In the genomic region with DNA sequence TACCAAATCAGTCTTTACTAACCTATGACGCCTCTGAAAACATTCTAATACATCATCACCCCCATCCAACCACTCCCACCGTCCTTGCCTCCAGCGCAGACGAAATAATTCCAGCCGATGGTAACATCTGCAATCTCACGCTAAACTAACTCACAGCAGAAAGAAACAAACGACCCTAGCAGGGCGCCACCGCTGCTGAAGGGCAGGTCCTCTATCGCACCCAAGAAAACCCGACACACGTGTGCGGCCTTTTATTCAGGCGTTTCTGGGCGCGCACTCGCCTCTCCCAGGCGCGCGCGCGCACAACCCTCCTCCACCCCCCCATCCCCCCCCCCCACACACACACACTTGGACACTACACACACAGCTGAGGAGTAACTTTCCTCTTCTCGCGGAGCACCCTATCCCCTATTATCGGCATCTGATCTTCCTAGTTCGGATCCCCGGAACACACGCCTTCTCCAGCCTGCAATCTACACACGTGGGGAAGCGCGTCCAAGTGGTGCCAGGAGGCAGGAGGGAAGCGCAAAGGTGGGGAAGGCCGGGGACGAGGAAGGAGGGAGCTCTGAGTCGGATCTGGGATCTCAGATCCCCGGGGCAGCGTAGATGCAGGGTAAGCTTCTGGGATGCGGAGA, we compare ENCODE assay signal across 8 cellular contexts. TPM values are rescaled to one million over a fixed set of nuclear protein-coding genes. Genes with fewer than 3 reads are reported as not detected.
DNase-seq lines count a peak whose midpoint lies in the region; ATAC-seq, FAIRE-seq and TF ChIP-seq lines count a peak whose summit lies in the region.

No MANE protein-coding gene starts in this region.

- H3K4me3 Mint-ChIP-seq in IgD-negative memory B cell: peak overlapping the region; percentile 91 to 99 (median 93)

- H2AFZ ChIP-seq in DND-41 (ENCODE audit: low read depth, low read length): peak overlapping the region; percentile 94

- H3K9me3 ChIP-seq in DND-41 (ENCODE audit: insufficient read depth, low read length, severe bottlenecking) (no peaks in the 10 kb centered on the region), small intestine (ENCODE audit: control insufficient read depth, low read depth) (no peaks in the 10 kb centered on the region)

- H3K4me1 Mint-ChIP-seq in IgD-negative memory B cell: peaks cover 25 to 39% (median 27%) of the 10 kb centered on the region in 3 donors

- H3K4me2 ChIP-seq in DND-41 (ENCODE audit: insufficient read depth, low read length): peak overlapping the region; percentile 99

- H3K27me3 Mint-ChIP-seq in IgD-negative memory B cell: peaks cover 1% of the 10 kb centered on the region

- WGBS in small intestine, 3 donors: 1% methylated on average over 38 of the region's 38 CpGs

- ATAC-seq in DND-41 (ENCODE audit: insufficient read depth, low read depth) (peak; percentile 16; the same call in 2 of the 3 replicates), GM18868 (IDR thresholded peaks at IDR 0.05; ENCODE audit: unreplicated experiment) (no peak)

- peaks cover 12% of the 10 kb centered on the region; the same call in 1 of the 2 replicates for H4K20me1 ChIP-seq in DND-41 (ENCODE audit: insufficient read depth, low read length)

- H3K4me1 ChIP-seq in DND-41 (ENCODE audit: insufficient read depth, low read length) (peaks cover 38% of the 10 kb centered on the region), small intestine (ENCODE audit: control insufficient read depth in 2 of 2, insufficient read depth in 1 of 2, low read depth in 1 of 2, low read length in 1 of 2) (no peaks in the 10 kb centered on the region)

- TF ChIP-seq CTCF in DND-41 (IDR thresholded peaks at IDR 0.05; ENCODE audit: borderline replicate concordance, extremely low read depth, low read length, poor library complexity, severe bottlenecking): peak; percentile 29
- no peak for TF ChIP-seq CTCF in brain microvascular endothelial cell (IDR thresholded peaks at IDR 0.05; ENCODE audit: low read depth, low read length, missing control alignments)

- H3K36me3 Mint-ChIP-seq in IgD-negative memory B cell: no peaks in the 10 kb centered on the region

- H3K27ac ChIP-seq in DND-41 (ENCODE audit: low read length) (peak overlapping the region; percentile 28; the same call in 1 of the 2 replicates), brain microvascular endothelial cell (no peak overlapping the region), small intestine (ENCODE audit: low read depth in 1 of 2, low read length in 1 of 2) (no peak overlapping the region)

- no peak for FAIRE-seq in small intestine (lab: Jason Lieb, UNC)

- peaks cover 8% of the 10 kb centered on the region for H3K27me3 ChIP-seq in DND-41 (ENCODE audit: insufficient read depth, low read length, poor library complexity)
- H3K27me3 ChIP-seq in brain microvascular endothelial cell (replicated peaks): no peaks in the 10 kb centered on the region
- H3K27me3 ChIP-seq in small intestine (ENCODE audit: control insufficient read depth in 2 of 2, insufficient read depth in 2 of 2, low read length in 2 of 2): no peaks in the 10 kb centered on the region

- H3K9ac ChIP-seq in DND-41 (ENCODE audit: low read depth, low read length): peak overlapping the region; percentile 70

- H3K27ac Mint-ChIP-seq in IgD-negative memory B cell: peak overlapping the region; percentile 61 to 97 (median 92)

- peaks cover 4% of the 10 kb centered on the region; the same call in 1 of the 2 replicates for H3K79me2 ChIP-seq in DND-41 (ENCODE audit: insufficient read depth, low read length)

- H3K36me3 ChIP-seq in DND-41 (ENCODE audit: insufficient read depth, low read length): no peaks in the 10 kb centered on the region
- no peaks in the 10 kb centered on the region for H3K36me3 ChIP-seq in brain microvascular endothelial cell (replicated peaks)
- H3K36me3 ChIP-seq in small intestine (ENCODE audit: control insufficient read depth in 2 of 2, insufficient read depth in 2 of 2, low read length in 2 of 2): no peaks in the 10 kb centered on the region

- DNase-seq in DND-41 (peak; percentile 55), SK-N-DZ (ENCODE audit: low spot score) (peak; percentile 67), brain microvascular endothelial cell (no peak), iPS-NIHi11 (ENCODE audit: low spot score) (peak; percentile 50), small intestine (peak; percentile 32), DMS153 treated with DMSO at 0.1 percent for 48 hours (lab: John Stamatoyannopoulos, UW; ENCODE audit: unreplicated experiment) (no peak)

- no peaks in the 10 kb centered on the region for H3K9me3 Mint-ChIP-seq in IgD-negative memory B cell

- in situ Hi-C loops in brain microvascular endothelial cell (cut with HindIII; ENCODE audit: low pct_ligation_motif_present, low sequenced_read_pairs): no loop called here

- H3K4me3 ChIP-seq in DND-41 (ENCODE audit: low read depth in 1 of 2, low read length in 2 of 2): peak overlapping the region; percentile 61 to 92; a peak in 3 of 4 replicates
- H3K4me3 ChIP-seq in brain microvascular endothelial cell (ENCODE audit: low read depth, low read length): peak overlapping the region; percentile 71
- peak overlapping the region; percentile 70 to 85 for H3K4me3 ChIP-seq in small intestine (ENCODE audit: low read depth in 1 of 2, low read length in 2 of 2)

RNA-seq across cellular contexts. Expression of gene GFOD1, which starts 1.4 kb away (rescaled TPM):
- polyA plus RNA-seq in IgD-negative memory B cell (10.9 TPM), small intestine (1 to 10 TPM; 1.1 to 7.3 (median 1.9) TPM)
- 4.0 and 7.0 TPM in 2 replicates for polyA plus RNA-seq in SK-N-DZ (2014; cell fraction: cytosol; rRNA removed)
- 3.7 and 7.7 TPM in 2 replicates for polyA plus RNA-seq in SK-N-DZ (2014; cell fraction: nucleus; rRNA removed)

Comparison
In these comparisons a context has a peak if more than half of its experiments do, and no peak if none do; other contexts are left out.
1. DNase-seq: peak in DND-41 (single experiment), SK-N-DZ (single experiment), iPS-NIHi11 (single experiment) and small intestine (single experiment); none in brain microvascular endothelial cell (single experiment) and DMS153 treated with DMSO at 0.1 percent for 48 hours (single experiment).
2. Peak in every context shown above with its lines, with median percentiles within 50 percentile points of each other: H3K4me3 ChIP-seq.